8 cellular contexts compared by ENCODE assay signal in the genomic region with DNA sequence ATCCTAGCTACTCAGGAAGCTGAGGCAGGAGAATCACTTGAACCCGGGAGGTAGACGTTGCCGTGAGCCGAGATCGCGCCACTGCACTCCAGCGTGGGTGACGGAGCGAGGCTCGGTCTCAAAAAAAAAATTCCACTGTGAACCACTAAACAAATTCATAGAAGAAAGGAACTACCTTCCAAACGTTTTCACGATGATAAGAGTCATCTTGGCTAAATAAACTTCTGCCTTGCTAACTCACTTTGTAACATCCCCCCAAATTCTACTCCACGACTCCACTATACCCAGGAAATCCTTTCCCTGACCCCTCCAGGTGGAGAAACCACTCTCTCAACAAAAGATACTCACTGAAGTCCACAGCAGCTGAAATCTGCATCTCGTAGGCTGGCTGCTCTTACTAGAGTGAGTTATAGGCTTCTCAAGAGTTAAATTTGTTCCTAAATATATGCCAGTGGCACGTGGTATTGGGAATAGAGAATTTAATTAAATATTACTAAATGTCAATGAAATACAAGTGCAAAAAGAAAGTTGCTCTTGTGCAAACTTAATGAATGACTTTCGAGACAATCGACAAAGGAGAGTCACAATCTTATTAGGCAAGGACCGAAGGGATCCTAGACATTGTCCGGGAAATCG. TPM values are rescaled to one million over a fixed set of nuclear protein-coding genes. Genes with fewer than 3 reads are reported as not detected.
DNase-seq lines count a peak whose midpoint lies in the region; ATAC-seq lines count a peak whose summit lies in the region.

No MANE protein-coding gene starts in this region.

- H3K27me3 ChIP-seq in thymus (ENCODE audit: control insufficient read depth, insufficient read depth): no peaks in the 10 kb centered on the region

- POLR2A ChIA-PET in activated CD4-positive, alpha-beta T cell treated with anti-CD3 and anti-CD28 coated beads, Interleukin-2, amount 10 ng/mL, durations not matched to agents 7 days and 5 days (lab: Charles Lee): no interaction called here

- H3K9me3 Mint-ChIP-seq in activated CD4-positive, alpha-beta T cell treated with anti-CD3 and anti-CD28 coated beads, Interleukin-2, amount 10 ng/mL, durations not matched to agents 7 days and 5 days: no peaks in the 10 kb centered on the region
- no peaks in the 10 kb centered on the region for H3K9me3 Mint-ChIP-seq in activated T-helper 17 cell treated with anti-CD3 and anti-CD28 coated beads, Interleukin-2, amount 50 U/mL, for 72 hours
- H3K9me3 Mint-ChIP-seq in immature natural killer cell: no peaks in the 10 kb centered on the region

- H3K27ac ChIP-seq in thymus (ENCODE audit: low read depth): peak overlapping the region; percentile 93

- H3K4me3 ChIP-seq in thymus (ENCODE audit: low read length): peak overlapping the region; percentile 81

- CTCF ChIA-PET in activated CD4-positive, alpha-beta T cell treated with anti-CD3 and anti-CD28 coated beads, Interleukin-2, amount 10 ng/mL, durations not matched to agents 7 days and 5 days (lab: Charles Lee): interaction anchor here (0.7 to 2.1 kb wide), 3 partner anchors 8 to 14 kb away, joined by 3 to 6 read pairs (median 3); no protein-coding TSS in a partner anchor

- WGBS in thymus: 27% methylated on average over 20 of the region's 20 CpGs

- ATAC-seq in activated T-helper 17 cell treated with anti-CD3 and anti-CD28 coated beads, Interleukin-2, amount 50 U/mL, for 72 hours (replicated peaks): no peak
- ATAC-seq in GM18867 (IDR thresholded peaks at IDR 0.05; ENCODE audit: unreplicated experiment): no peak
- ATAC-seq in GM19397 (IDR thresholded peaks at IDR 0.05; ENCODE audit: unreplicated experiment): no peak

- peak overlapping the region; percentile 78 for H3K4me3 Mint-ChIP-seq in activated CD4-positive, alpha-beta T cell treated with anti-CD3 and anti-CD28 coated beads, Interleukin-2, amount 10 ng/mL, durations not matched to agents 7 days and 5 days
- H3K4me3 Mint-ChIP-seq in activated T-helper 17 cell treated with anti-CD3 and anti-CD28 coated beads, Interleukin-2, amount 50 U/mL, for 72 hours: peak overlapping the region; percentile 87
- H3K4me3 Mint-ChIP-seq in immature natural killer cell: peak overlapping the region; percentile 87 to 94 (median 88)

- H3K27me3 Mint-ChIP-seq in activated CD4-positive, alpha-beta T cell treated with anti-CD3 and anti-CD28 coated beads, Interleukin-2, amount 10 ng/mL, durations not matched to agents 7 days and 5 days: no peaks in the 10 kb centered on the region
- H3K27me3 Mint-ChIP-seq in activated T-helper 17 cell treated with anti-CD3 and anti-CD28 coated beads, Interleukin-2, amount 50 U/mL, for 72 hours: no peaks in the 10 kb centered on the region
- H3K27me3 Mint-ChIP-seq in immature natural killer cell (ENCODE audit: low read depth in 3 of 3): peaks cover 15 to 38% (median 28%) of the 10 kb centered on the region in 3 donors

- peaks cover 11% of the 10 kb centered on the region for H3K36me3 Mint-ChIP-seq in activated CD4-positive, alpha-beta T cell treated with anti-CD3 and anti-CD28 coated beads, Interleukin-2, amount 10 ng/mL, durations not matched to agents 7 days and 5 days (ENCODE audit: low read depth)
- peaks cover 41% of the 10 kb centered on the region for H3K36me3 Mint-ChIP-seq in activated T-helper 17 cell treated with anti-CD3 and anti-CD28 coated beads, Interleukin-2, amount 50 U/mL, for 72 hours (ENCODE audit: low read depth)
- H3K36me3 Mint-ChIP-seq in immature natural killer cell: no peaks in the 10 kb centered on the region

- DNase-seq in activated CD4-positive, alpha-beta T cell treated with anti-CD3 and anti-CD28 coated beads, Interleukin-2, amount 10 ng/mL, durations not matched to agents 7 days and 5 days: no peak
- DNase-seq in activated CD4-positive, alpha-beta T cell treated with anti-CD3 and anti-CD28 coated beads, Interleukin-2, amount 50 U/mL, for 1 hour: no peak
- no peak for DNase-seq in immature natural killer cell
- DNase-seq in DMS153 treated with DMSO at 0.1 percent for 48 hours (lab: John Stamatoyannopoulos, UW; ENCODE audit: unreplicated experiment): no peak

- H3K9me3 ChIP-seq in thymus (ENCODE audit: control insufficient read depth): no peaks in the 10 kb centered on the region

- peaks cover 3% of the 10 kb centered on the region for H3K36me3 ChIP-seq in thymus (ENCODE audit: control insufficient read depth, insufficient read depth)

- peaks cover 13% of the 10 kb centered on the region for H3K4me1 ChIP-seq in thymus (ENCODE audit: control insufficient read depth, insufficient read depth, low read length)

- H3K4me1 Mint-ChIP-seq in activated CD4-positive, alpha-beta T cell treated with anti-CD3 and anti-CD28 coated beads, Interleukin-2, amount 10 ng/mL, durations not matched to agents 7 days and 5 days: peaks cover 53% of the 10 kb centered on the region
- peaks cover 30% of the 10 kb centered on the region for H3K4me1 Mint-ChIP-seq in activated T-helper 17 cell treated with anti-CD3 and anti-CD28 coated beads, Interleukin-2, amount 50 U/mL, for 72 hours
- H3K4me1 Mint-ChIP-seq in immature natural killer cell: peaks cover 38 to 44% of the 10 kb centered on the region in 2 donors

- H3K27ac Mint-ChIP-seq in activated CD4-positive, alpha-beta T cell treated with anti-CD3 and anti-CD28 coated beads, Interleukin-2, amount 10 ng/mL, durations not matched to agents 7 days and 5 days: peak overlapping the region; percentile 86
- peak overlapping the region; percentile 96 for H3K27ac Mint-ChIP-seq in activated T-helper 17 cell treated with anti-CD3 and anti-CD28 coated beads, Interleukin-2, amount 50 U/mL, for 72 hours
- peak overlapping the region; percentile 60 to 93 (median 83) for H3K27ac Mint-ChIP-seq in immature natural killer cell

RNA-seq across cellular contexts. Expression of a gene that starts 1.6 kb away (rescaled TPM):
- total RNA-seq in activated CD4-positive, alpha-beta T cell treated with anti-CD3 and anti-CD28 coated beads, Interleukin-2, amount 10 ng/mL, durations not matched to agents 7 days and 5 days: 100 to 1,000 TPM; 162 to 163 TPM
- 100 to 1,000 TPM; 133 to 143 TPM for total RNA-seq in activated T-helper 17 cell treated with anti-CD3 and anti-CD28 coated beads, Interleukin-2, amount 50 U/mL, for 72 hours
- polyA plus RNA-seq in immature natural killer cell (10 to 100 TPM; 37.2 to 82.0 (median 45.6) TPM), thymus (35.1 TPM)
